1 cellular context compared by ENCODE assay signal in genomic region chr3:45166283-45166879, GRCh38.
TF ChIP-seq lines count a peak whose summit lies in the region.

No MANE protein-coding gene starts in this region.

TF ChIP-seq in H1, 55 proteins besides CTCF, POLR2A, EP300 and RAD21:
- TF ChIP-seq E2F6 (IDR thresholded peaks at IDR 0.05) (no peak), CTBP2 (IDR thresholded peaks at IDR 0.05; ENCODE audit: borderline replicate concordance, insufficient read depth, insufficient read length, low read length) (no peak), TAF7 (optimal IDR thresholded peaks at IDR 0.05; ENCODE audit: borderline replicate concordance, low read depth, low read length) (no peak), MAFK (IDR thresholded peaks at IDR 0.05; ENCODE audit: low read depth, low read length) (no peak), NANOG (IDR thresholded peaks at IDR 0.05; ENCODE audit: insufficient read depth, low read depth, low read length, poor library complexity, severe bottlenecking) (no peak), ASH2L (IDR thresholded peaks at IDR 0.05; ENCODE audit: low read length) (no peak), ZNF274 (IDR thresholded peaks at IDR 0.05; ENCODE audit: borderline replicate concordance, extremely low read depth, low read length) (no peak), TCF12 (IDR thresholded peaks at IDR 0.05; ENCODE audit: low read depth, low read length) (no peak), GABPA (IDR thresholded peaks at IDR 0.05; ENCODE audit: borderline replicate concordance, insufficient read depth, low read length) (no peak), NRF1 (IDR thresholded peaks at IDR 0.05; ENCODE audit: low read depth, low read length) (no peak), KDM4A (IDR thresholded peaks at IDR 0.05; ENCODE audit: low read depth, low read length, severe bottlenecking) (no peak), SIX5 (IDR thresholded peaks at IDR 0.05; ENCODE audit: low read depth, low read length) (no peak), SP4 (IDR thresholded peaks at IDR 0.05; ENCODE audit: low read length) (no peak), GTF2F1 (IDR thresholded peaks at IDR 0.05; ENCODE audit: borderline replicate concordance, low read depth, low read length) (no peak), RNF2 (IDR thresholded peaks at IDR 0.05; ENCODE audit: borderline replicate concordance, low read depth, low read length, missing control alignments, poor library complexity, severe bottlenecking) (no peak), BRCA1 (IDR thresholded peaks at IDR 0.05; ENCODE audit: low read depth, low read length) (no peak), YY1 (IDR thresholded peaks at IDR 0.05; ENCODE audit: low read depth, low read length) (no peak)
